ENCODE assay signal across 27 cellular contexts in the genomic region with DNA sequence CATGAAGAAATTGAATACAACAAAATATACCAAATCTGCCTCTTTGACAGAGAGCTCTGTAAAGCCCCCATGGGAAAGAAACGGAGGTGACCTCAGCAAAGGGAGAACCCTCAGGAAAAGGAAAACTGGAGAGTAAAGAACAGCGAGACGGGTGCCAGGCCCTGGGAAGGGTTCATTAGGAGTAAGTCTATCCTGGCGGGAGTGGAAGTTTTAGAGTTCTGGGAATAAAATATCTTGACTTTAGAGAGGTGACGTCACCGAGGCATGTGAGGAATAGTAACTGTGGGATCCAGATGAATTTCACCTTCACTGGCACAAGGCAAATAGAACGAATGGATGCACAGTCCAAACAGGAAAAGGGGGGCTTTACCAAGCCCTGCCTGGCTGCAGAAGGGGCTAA.
DNase-seq lines count a peak whose midpoint lies in the region; ATAC-seq and TF ChIP-seq lines count a peak whose summit lies in the region.
"Had no signal": no experiment of that assay in that cellular context is flagged by ENCODE, and none has a peak within 500 bp of the region (broad histone marks: within the 10 kb centered on the region; RNA-seq: fewer than 3 reads in every experiment).

No MANE protein-coding gene starts in this region.

- H3K79me2 ChIP-seq in GM23338 (replicated peaks; ENCODE audit: insufficient read depth) (no peaks in the 10 kb centered on the region), trophoblast cell (ENCODE audit: control insufficient read depth, insufficient read depth, low read length, poor library complexity) (peaks cover 1% of the 10 kb centered on the region)

- no peaks in the 10 kb centered on the region for H3F3A ChIP-seq in GM23338 (replicated peaks; ENCODE audit: low read depth)

- peak overlapping the region; percentile 97 for H3K14ac ChIP-seq in trophoblast cell (ENCODE audit: low read length)

- no peaks in the 10 kb centered on the region for H3K9me3 ChIP-seq in trophoblast cell (ENCODE audit: insufficient read depth, low read depth, low read length)
- H3K9me3 ChIP-seq: A549, HAP-1, left lung, vagina had no signal

- no peak overlapping the region for H3K9ac ChIP-seq in trophoblast cell (ENCODE audit: low read length)

- H3K4ac ChIP-seq in trophoblast cell (ENCODE audit: low read depth, low read length): peak overlapping the region; percentile 39

- H2AFZ ChIP-seq in GM23338 (peak overlapping the region; percentile 21; the same call in 1 of the 2 replicates), trophoblast cell (ENCODE audit: insufficient read depth, low read length, poor library complexity) (no peak overlapping the region)

- H3K79me1 ChIP-seq in trophoblast cell (ENCODE audit: low read length): peaks cover 38% of the 10 kb centered on the region

- DNase-seq in GM23338 (ENCODE audit: low spot score): peak; percentile 8
- peak; percentile 10 to 29 for DNase-seq in cardiac fibroblast (ENCODE audit: low read depth in 2 of 2)
- DNase-seq in left ventricle myocardium superior: peak; percentile 51
- no peak for DNase-seq in trophoblast cell
- no peak for DNase-seq in NCI-H1092 treated with DMSO at 0.1 percent for 48 hours (lab: John Stamatoyannopoulos, UW)
- no peak for DNase-seq in HuH-7.5 (ENCODE audit: low spot score)
- DNase-seq in COLO668 (lab: John Stamatoyannopoulos, UW; ENCODE audit: unreplicated experiment): no peak
- no peak for DNase-seq in progenitor cell of endocrine pancreas (ENCODE audit: low spot score, unreplicated experiment)
- DNase-seq: activated CD4-positive, alpha-beta memory T cell treated with anti-CD3 and anti-CD28 coated beads for 36 hours; activated CD4-positive, alpha-beta T cell treated with anti-CD3 and anti-CD28 coated beads for 1 hour; activated naive CD4-positive, alpha-beta T cell; CD4-positive, alpha-beta T cell; EL; left lung; mesendoderm; NCI-H1417 treated with DMSO at 0.1 percent for 48 hours; NCI-H2081; NCI-H345; NCI-H69; SHP77; stimulated activated naive CD4-positive, alpha-beta T cell; T-helper 2 cell had no signal

- intact Hi-C loops in left ventricle myocardium superior (cut with micrococcal nuclease): no loop called here

- peak overlapping the region; percentile 96 for H2BK5ac ChIP-seq in trophoblast cell (ENCODE audit: low read depth, low read length, poor library complexity)

- H3K27me3 Mint-ChIP-seq in GM23338 (ENCODE audit: insufficient read depth, low read depth, poor library complexity) (no peaks in the 10 kb centered on the region), progenitor cell of endocrine pancreas (no peaks in the 10 kb centered on the region)
- H3K27me3 Mint-ChIP-seq: activated CD4-positive, alpha-beta memory T cell treated with anti-CD3 and anti-CD28 coated beads for 36 hours; CD4-positive, alpha-beta T cell had no signal

- no peak for TF ChIP-seq CTCF in GM23338 (conservative IDR thresholded peaks at IDR 0.05; ENCODE audit: low read depth in 2 of 2)
- TF ChIP-seq CTCF in cardiac fibroblast (IDR thresholded peaks at IDR 0.05; ENCODE audit: low read depth, low read length): no peak
- TF ChIP-seq CTCF in progenitor cell of endocrine pancreas (IDR thresholded peaks at IDR 0.05; ENCODE audit: unreplicated experiment): no peak

- ATAC-seq in GM23338 (no peak), left ventricle myocardium superior (peak; percentile 81)
- ATAC-seq: A549, GM12878, left lung had no signal

- H3K4me3 Mint-ChIP-seq in GM23338 (no peak overlapping the region), progenitor cell of endocrine pancreas (ENCODE audit: low read depth) (no peak overlapping the region)
- H3K4me3 Mint-ChIP-seq: activated CD4-positive, alpha-beta memory T cell treated with anti-CD3 and anti-CD28 coated beads for 36 hours; CD4-positive, alpha-beta T cell had no signal

- H3K4me1 Mint-ChIP-seq in GM23338 (peaks cover 36% of the 10 kb centered on the region), progenitor cell of endocrine pancreas (ENCODE audit: low read depth) (peaks cover 28% of the 10 kb centered on the region)

- H3K4me1 ChIP-seq in GM23338 (ENCODE audit: insufficient read depth) (peaks cover 6% of the 10 kb centered on the region; the same call in 1 of the 2 replicates), trophoblast cell (ENCODE audit: control insufficient read depth in 1 of 2, insufficient read depth in 2 of 2, low read length in 2 of 2) (peaks cover 11 to 19% of the 10 kb centered on the region in 2 experiments)
- H3K4me1 ChIP-seq: HAP-1, left lung, vagina had no signal

- H3K36me3 ChIP-seq in GM23338 (ENCODE audit: insufficient read depth): no peaks in the 10 kb centered on the region
- no peaks in the 10 kb centered on the region for H3K36me3 ChIP-seq in trophoblast cell (ENCODE audit: control insufficient read depth in 1 of 2, insufficient read depth in 2 of 2, low read length in 2 of 2)
- H3K36me3 ChIP-seq: HAP-1, left lung, vagina had no signal

- H3K27ac Mint-ChIP-seq in GM23338 (no peak overlapping the region), progenitor cell of endocrine pancreas (no peak overlapping the region)
- H3K27ac Mint-ChIP-seq: activated CD4-positive, alpha-beta memory T cell treated with anti-CD3 and anti-CD28 coated beads for 36 hours; CD4-positive, alpha-beta T cell had no signal

- no peak overlapping the region for H3K4me3 ChIP-seq in GM23338
- no peak overlapping the region for H3K4me3 ChIP-seq in cardiac fibroblast (replicated peaks in 1 of 2; ENCODE audit: low read depth in 2 of 2, low read length in 2 of 2)
- no peak overlapping the region for H3K4me3 ChIP-seq in trophoblast cell (ENCODE audit: low read depth, low read length)
- H3K4me3 ChIP-seq: A549, GM12878, HAP-1, left lung, skin epidermis, vagina had no signal

- H3K23ac ChIP-seq in trophoblast cell (ENCODE audit: low read length): no peak overlapping the region

- H3K9me2 ChIP-seq in GM23338 (ENCODE audit: insufficient read depth): no peaks in the 10 kb centered on the region

- peak overlapping the region; percentile 99 for H4K91ac ChIP-seq in trophoblast cell (ENCODE audit: low read depth, low read length)

- peak overlapping the region; percentile 72 for H3K18ac ChIP-seq in trophoblast cell (ENCODE audit: low read length)

- WGBS in trophoblast cell (ENCODE audit: extremely low coverage, insufficient coverage, insufficient read length): no CpG with 5 or more reads among the region's 7 CpGs

- peak overlapping the region; percentile 36 for H4K8ac ChIP-seq in trophoblast cell (ENCODE audit: low read depth, low read length)

- H4K20me1 ChIP-seq in GM23338 (replicated peaks; ENCODE audit: insufficient read depth): no peaks in the 10 kb centered on the region

- H2BK120ac ChIP-seq in trophoblast cell (ENCODE audit: insufficient read depth, low read length, poor library complexity): peak overlapping the region; percentile 93

- H3K27ac ChIP-seq in GM23338 (ENCODE audit: low read depth) (no peak overlapping the region), trophoblast cell (ENCODE audit: low read depth, low read length) (peak overlapping the region; percentile 48)
- H3K27ac ChIP-seq: A549, left lung, vagina had no signal

- H3K27me3 ChIP-seq in GM23338 (ENCODE audit: insufficient read depth) (no peaks in the 10 kb centered on the region), trophoblast cell (ENCODE audit: insufficient read depth, low read length) (no peaks in the 10 kb centered on the region)
- H3K27me3 ChIP-seq: left lung, vagina had no signal

- H3K9me3 Mint-ChIP-seq in GM23338: no peaks in the 10 kb centered on the region
- H3K9me3 Mint-ChIP-seq in progenitor cell of endocrine pancreas (ENCODE audit: low read depth): no peaks in the 10 kb centered on the region
- H3K9me3 Mint-ChIP-seq: activated CD4-positive, alpha-beta memory T cell treated with anti-CD3 and anti-CD28 coated beads for 36 hours had no signal

- H3K36me3 Mint-ChIP-seq in GM23338 (ENCODE audit: low read depth): no peaks in the 10 kb centered on the region
- no peaks in the 10 kb centered on the region for H3K36me3 Mint-ChIP-seq in progenitor cell of endocrine pancreas (ENCODE audit: insufficient read depth)
- H3K36me3 Mint-ChIP-seq: activated CD4-positive, alpha-beta memory T cell treated with anti-CD3 and anti-CD28 coated beads for 36 hours had no signal

- H2BK12ac ChIP-seq in trophoblast cell (ENCODE audit: low read length): peak overlapping the region; percentile 83

- no peak overlapping the region for H3K4me2 ChIP-seq in GM23338
- H3K4me2 ChIP-seq in trophoblast cell (ENCODE audit: low read length): no peak overlapping the region
- H3K4me2 ChIP-seq: A549 had no signal

- H4K12ac ChIP-seq in trophoblast cell (ENCODE audit: low read depth, low read length): no peak overlapping the region

- peak overlapping the region; percentile 98 for H2AK5ac ChIP-seq in trophoblast cell (ENCODE audit: low read length)

TF ChIP-seq in GM23338, 12 proteins besides CTCF, POLR2A, EP300 and RAD21 (continues in another document):
- TF ChIP-seq ZNF331 (CRISPR knock-in tag; IDR thresholded peaks at IDR 0.05; ENCODE audit: low read depth) (no peak), JUNB (IDR thresholded peaks at IDR 0.05; ENCODE audit: unreplicated experiment) (no peak), ZNF114 (CRISPR knock-in tag; IDR thresholded peaks at IDR 0.05) (no peak), REST (IDR thresholded peaks at IDR 0.05; ENCODE audit: unreplicated experiment) (no peak), EZH2phosphoT487 (IDR thresholded peaks at IDR 0.05; ENCODE audit: unreplicated experiment) (no peak), POLR2AphosphoS5 (IDR thresholded peaks at IDR 0.05; ENCODE audit: low read depth) (no peak)

Comparison
In these comparisons a context has a peak if more than half of its experiments do, and no peak if none do; other contexts are left out.
1. DNase-seq: peak in GM23338 (single experiment), cardiac fibroblast (2 of 2) and left ventricle myocardium superior (single experiment); none in trophoblast cell (0 of 2), NCI-H1092 treated with DMSO at 0.1 percent for 48 hours (single experiment), HuH-7.5 (single experiment), COLO668 (single experiment) and progenitor cell of endocrine pancreas (single experiment).